16 cellular contexts compared by ENCODE assay signal in the genomic region with DNA sequence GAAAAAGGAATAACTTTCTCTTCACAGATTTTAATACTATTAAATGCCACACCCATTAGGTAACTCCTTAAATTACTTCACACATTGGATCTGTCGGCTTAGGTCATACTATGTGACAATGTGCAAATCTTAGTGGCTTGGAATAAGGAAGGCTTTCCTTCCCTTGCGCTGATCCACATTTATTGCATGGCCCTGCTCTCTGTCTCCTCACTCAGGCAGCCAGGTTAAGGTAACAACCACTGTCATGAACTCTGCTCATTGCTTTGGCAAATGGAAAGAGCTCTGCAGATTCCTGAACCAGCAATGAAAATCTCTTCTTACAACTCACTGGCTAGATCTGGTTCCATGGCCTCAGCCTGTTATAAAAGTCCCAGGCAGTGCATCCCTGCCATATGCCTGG.
DNase-seq lines count a peak whose midpoint lies in the region; ATAC-seq and TF ChIP-seq lines count a peak whose summit lies in the region.
"Had no signal": no experiment of that assay in that cellular context is flagged by ENCODE, and none has a peak within 500 bp of the region (broad histone marks: within the 10 kb centered on the region; RNA-seq: fewer than 3 reads in every experiment).

No MANE protein-coding gene starts in this region.

- POLR2A ChIA-PET in activated CD4-positive, alpha-beta T cell treated with anti-CD3 and anti-CD28 coated beads, Interleukin-2, amount 10 ng/mL, durations not matched to agents 7 days and 5 days (lab: Charles Lee) = no interaction called here

- intact Hi-C loops in heart left ventricle (cut with DNase I) (loop anchor here in 6 of 10 donors (10.0 kb wide), 4 partner anchors 1011 to 1401 kb away; no protein-coding TSS in a partner anchor), right cardiac atrium (cut with DNase I) (no loop called here)

- no peak overlapping the region for H3K27ac Mint-ChIP-seq in activated CD4-positive, alpha-beta T cell treated with anti-CD3 and anti-CD28 coated beads, Interleukin-2, amount 10 ng/mL, durations not matched to agents 7 days and 5 days
- H3K27ac Mint-ChIP-seq: CD8-positive, alpha-beta T cell had no signal

- TF ChIP-seq CTCF in heart left ventricle (IDR thresholded peaks at IDR 0.05) = no peak

- WGBS in heart left ventricle, 4 donors = 64 to 73% (median 68%) methylated on average over 2 of the region's 2 CpGs
- WGBS in right cardiac atrium = 83% methylated on average over 2 of the region's 2 CpGs

- ATAC-seq in heart left ventricle (peak in 3 of 4 donors; percentile 9 to 21 (median 20)), right cardiac atrium (no peak), GM21447 (IDR thresholded peaks at IDR 0.05; ENCODE audit: unreplicated experiment) (no peak)
- ATAC-seq: A549; CD8-positive, alpha-beta T cell had no signal

- H3K9me3 Mint-ChIP-seq in activated CD4-positive, alpha-beta T cell treated with anti-CD3 and anti-CD28 coated beads, Interleukin-2, amount 10 ng/mL, durations not matched to agents 7 days and 5 days = no peaks in the 10 kb centered on the region
- H3K9me3 Mint-ChIP-seq: CD14-positive monocyte; CD8-positive, alpha-beta T cell had no signal

- H3K27me3 Mint-ChIP-seq in activated CD4-positive, alpha-beta T cell treated with anti-CD3 and anti-CD28 coated beads, Interleukin-2, amount 10 ng/mL, durations not matched to agents 7 days and 5 days = peaks cover 7% of the 10 kb centered on the region

- no peaks in the 10 kb centered on the region for H3K4me1 Mint-ChIP-seq in activated CD4-positive, alpha-beta T cell treated with anti-CD3 and anti-CD28 coated beads, Interleukin-2, amount 10 ng/mL, durations not matched to agents 7 days and 5 days
- H3K4me1 Mint-ChIP-seq: CD14-positive monocyte had no signal

- peaks cover 0 to 54% (median 18%) of the 10 kb centered on the region in 12 donors for H3K4me1 ChIP-seq in heart left ventricle
- no peaks in the 10 kb centered on the region for H3K4me1 ChIP-seq in right cardiac atrium (ENCODE audit: control insufficient read depth, insufficient read depth, low read length)

- H3K36me3 ChIP-seq in SK-N-MC (ENCODE audit: insufficient read depth, low read length) (no peaks in the 10 kb centered on the region), heart left ventricle (no peaks in the 10 kb centered on the region)

- DNase-seq in NCI-H446 treated with DMSO at 0.1 percent for 48 hours (lab: John Stamatoyannopoulos, UW) (peak; percentile 96), SK-N-MC (ENCODE audit: low read depth, low spot score) (no peak), heart left ventricle (no peak), right cardiac atrium (no peak), NCI-H1436 treated with DMSO at 0.1 percent for 48 hours (lab: John Stamatoyannopoulos, UW) (no peak)
- no peak for DNase-seq in activated CD4-positive, alpha-beta T cell treated with anti-CD3 and anti-CD28 coated beads, Interleukin-2, amount 10 ng/mL, durations not matched to agents 7 days and 5 days
- DNase-seq: CD8-positive, alpha-beta T cell; COR-L47; DMS153; DMS79 treated with DMSO at 0.1 percent for 48 hours; EL; HCEC 1CT had no signal

- no peak overlapping the region for H3K9ac ChIP-seq in SK-N-MC (ENCODE audit: insufficient read length)

- no peak overlapping the region for H3K4me3 Mint-ChIP-seq in activated CD4-positive, alpha-beta T cell treated with anti-CD3 and anti-CD28 coated beads, Interleukin-2, amount 10 ng/mL, durations not matched to agents 7 days and 5 days
- H3K4me3 Mint-ChIP-seq: CD14-positive monocyte; CD8-positive, alpha-beta T cell had no signal

- H3K4me3 ChIP-seq in SK-N-MC (no peak overlapping the region), heart left ventricle (no peak overlapping the region), right cardiac atrium (ENCODE audit: low read length) (no peak overlapping the region)
- H3K4me3 ChIP-seq: A549 had no signal

- TF ChIP-seq POLR2A in heart left ventricle (IDR thresholded peaks at IDR 0.05) = no peak

- CTCF ChIA-PET in activated CD4-positive, alpha-beta T cell treated with anti-CD3 and anti-CD28 coated beads, Interleukin-2, amount 10 ng/mL, durations not matched to agents 7 days and 5 days (lab: Charles Lee) = no interaction called here

- H3K27ac ChIP-seq in SK-N-MC = peak overlapping the region; percentile 97
- peak overlapping the region; percentile 37 to 82 (median 65) for H3K27ac ChIP-seq in heart left ventricle
- peak overlapping the region; percentile 81 for H3K27ac ChIP-seq in right cardiac atrium (ENCODE audit: low read length)
- H3K27ac ChIP-seq: A549, HL-60 had no signal

- no peaks in the 10 kb centered on the region for H3K36me3 Mint-ChIP-seq in activated CD4-positive, alpha-beta T cell treated with anti-CD3 and anti-CD28 coated beads, Interleukin-2, amount 10 ng/mL, durations not matched to agents 7 days and 5 days (ENCODE audit: low read depth)
- H3K36me3 Mint-ChIP-seq: CD14-positive monocyte; CD8-positive, alpha-beta T cell had no signal

- no peaks in the 10 kb centered on the region for H3K9me3 ChIP-seq in SK-N-MC (ENCODE audit: low read depth, low read length)
- H3K9me3 ChIP-seq in heart left ventricle = no peaks in the 10 kb centered on the region
- no peaks in the 10 kb centered on the region for H3K9me3 ChIP-seq in right cardiac atrium (ENCODE audit: control insufficient read depth, low read length)

- no peaks in the 10 kb centered on the region for H3K27me3 ChIP-seq in heart left ventricle
- no peaks in the 10 kb centered on the region for H3K27me3 ChIP-seq in right cardiac atrium (ENCODE audit: control insufficient read depth, insufficient read depth)

Comparison
In these comparisons a context has a peak if more than half of its experiments do, and no peak if none do; other contexts are left out.
1. ATAC-seq: peak in heart left ventricle (3 of 4); none in right cardiac atrium (0 of 2) and GM21447 (single experiment).
2. intact Hi-C loops: an anchor here in heart left ventricle (10.0 kb wide); none called in right cardiac atrium.
3. Peak in every context shown above with its lines, with median percentiles within 50 percentile points of each other: H3K27ac ChIP-seq.